1 cellular context compared by ENCODE assay signal in the genomic region with DNA sequence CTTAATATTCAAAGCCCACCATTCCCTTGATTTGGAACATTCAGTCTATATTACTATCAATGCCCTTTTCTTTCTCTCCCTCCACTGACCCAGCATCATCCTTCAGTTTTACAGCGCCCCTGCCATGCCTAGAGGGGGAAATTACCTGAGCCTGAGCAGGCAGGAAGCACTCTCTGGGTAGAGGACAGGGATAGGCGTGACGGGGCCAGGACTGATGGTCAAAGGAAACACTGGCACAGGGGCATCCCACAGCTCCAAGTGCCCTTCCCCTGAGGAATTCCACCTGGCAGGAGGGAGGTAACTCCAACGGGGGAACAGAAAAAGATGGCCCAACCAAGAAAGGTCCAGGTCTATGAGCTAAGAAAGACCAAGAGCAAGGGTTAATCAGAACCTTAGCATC.
TF ChIP-seq lines count a peak whose summit lies in the region.

No MANE protein-coding gene starts in this region.

TF ChIP-seq in HepG2, 621 proteins besides CTCF, POLR2A, EP300 and RAD21:
- TF ChIP-seq ZNF792 (CRISPR knock-in tag; IDR thresholded peaks at IDR 0.05) (no peak), KAT2B (IDR thresholded peaks at IDR 0.05; ENCODE audit: borderline replicate concordance, low read depth, low read length) (no peak), SALL1 (CRISPR knock-in tag; IDR thresholded peaks at IDR 0.05) (no peak), STAT5B (CRISPR knock-in tag; IDR thresholded peaks at IDR 0.05) (no peak)
- TF ChIP-seq, protein P1, sequence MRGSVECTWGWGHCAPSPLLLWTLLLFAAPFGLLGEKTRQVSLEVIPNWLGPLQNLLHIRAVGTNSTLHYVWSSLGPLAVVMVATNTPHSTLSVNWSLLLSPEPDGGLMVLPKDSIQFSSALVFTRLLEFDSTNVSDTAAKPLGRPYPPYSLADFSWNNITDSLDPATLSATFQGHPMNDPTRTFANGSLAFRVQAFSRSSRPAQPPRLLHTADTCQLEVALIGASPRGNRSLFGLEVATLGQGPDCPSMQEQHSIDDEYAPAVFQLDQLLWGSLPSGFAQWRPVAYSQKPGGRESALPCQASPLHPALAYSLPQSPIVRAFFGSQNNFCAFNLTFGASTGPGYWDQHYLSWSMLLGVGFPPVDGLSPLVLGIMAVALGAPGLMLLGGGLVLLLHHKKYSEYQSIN (CRISPR knock-in tag; IDR thresholded peaks at IDR 0.05; ENCODE audit: borderline replicate concordance), result no peak
- TF ChIP-seq, protein P2, sequence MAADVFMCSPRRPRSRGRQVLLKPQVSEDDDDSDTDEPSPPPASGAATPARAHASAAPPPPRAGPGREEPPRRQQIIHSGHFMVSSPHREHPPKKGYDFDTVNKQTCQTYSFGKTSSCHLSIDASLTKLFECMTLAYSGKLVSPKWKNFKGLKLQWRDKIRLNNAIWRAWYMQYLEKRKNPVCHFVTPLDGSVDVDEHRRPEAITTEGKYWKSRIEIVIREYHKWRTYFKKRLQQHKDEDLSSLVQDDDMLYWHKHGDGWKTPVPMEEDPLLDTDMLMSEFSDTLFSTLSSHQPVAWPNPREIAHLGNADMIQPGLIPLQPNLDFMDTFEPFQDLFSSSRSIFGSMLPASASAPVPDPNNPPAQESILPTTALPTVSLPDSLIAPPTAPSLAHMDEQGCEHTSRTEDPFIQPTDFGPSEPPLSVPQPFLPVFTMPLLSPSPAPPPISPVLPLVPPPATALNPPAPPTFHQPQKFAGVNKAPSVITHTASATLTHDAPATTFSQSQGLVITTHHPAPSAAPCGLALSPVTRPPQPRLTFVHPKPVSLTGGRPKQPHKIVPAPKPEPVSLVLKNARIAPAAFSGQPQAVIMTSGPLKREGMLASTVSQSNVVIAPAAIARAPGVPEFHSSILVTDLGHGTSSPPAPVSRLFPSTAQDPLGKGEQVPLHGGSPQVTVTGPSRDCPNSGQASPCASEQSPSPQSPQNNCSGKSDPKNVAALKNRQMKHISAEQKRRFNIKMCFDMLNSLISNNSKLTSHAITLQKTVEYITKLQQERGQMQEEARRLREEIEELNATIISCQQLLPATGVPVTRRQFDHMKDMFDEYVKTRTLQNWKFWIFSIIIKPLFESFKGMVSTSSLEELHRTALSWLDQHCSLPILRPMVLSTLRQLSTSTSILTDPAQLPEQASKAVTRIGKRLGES (CRISPR knock-in tag; IDR thresholded peaks at IDR 0.05; ENCODE audit: borderline replicate concordance), result no peak
- TF ChIP-seq, protein P3, sequence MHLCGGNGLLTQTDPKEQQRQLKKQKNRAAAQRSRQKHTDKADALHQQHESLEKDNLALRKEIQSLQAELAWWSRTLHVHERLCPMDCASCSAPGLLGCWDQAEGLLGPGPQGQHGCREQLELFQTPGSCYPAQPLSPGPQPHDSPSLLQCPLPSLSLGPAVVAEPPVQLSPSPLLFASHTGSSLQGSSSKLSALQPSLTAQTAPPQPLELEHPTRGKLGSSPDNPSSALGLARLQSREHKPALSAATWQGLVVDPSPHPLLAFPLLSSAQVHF (CRISPR knock-in tag; IDR thresholded peaks at IDR 0.05), result no peak
